Comparison of ENCODE assay signal across 24 cellular contexts in the genomic region with DNA sequence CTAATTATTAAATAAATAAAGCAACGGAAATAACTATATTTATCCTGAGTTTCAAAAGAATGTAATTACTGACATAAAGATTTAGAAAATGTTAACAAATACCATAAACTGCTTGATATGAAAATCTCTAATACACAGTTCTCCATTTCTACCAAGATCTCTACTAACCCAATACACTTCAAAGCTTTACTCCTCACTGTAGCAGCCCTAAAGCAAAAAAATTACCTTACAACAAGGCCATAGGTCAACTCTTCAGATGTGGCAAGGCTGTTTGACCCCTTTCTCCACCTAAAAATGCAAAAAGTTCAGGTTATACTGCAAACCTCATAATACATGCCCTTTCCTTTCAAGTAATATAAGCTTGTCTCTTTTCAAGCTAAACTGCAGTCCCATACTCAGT.
DNase-seq lines count a peak whose midpoint lies in the region; ATAC-seq and TF ChIP-seq lines count a peak whose summit lies in the region.
"Had no signal": no experiment of that assay in that cellular context is flagged by ENCODE, and none has a peak within 500 bp of the region (broad histone marks: within the 10 kb centered on the region; RNA-seq: fewer than 3 reads in every experiment).

No MANE protein-coding gene starts in this region.

- H3K27me3 ChIP-seq in SK-N-SH (ENCODE audit: insufficient read depth) (no peaks in the 10 kb centered on the region), DOHH2 (ENCODE audit: control insufficient read depth, low read length) (no peaks in the 10 kb centered on the region), SU-DHL-6 (ENCODE audit: low read length) (no peaks in the 10 kb centered on the region), foreskin keratinocyte (no peaks in the 10 kb centered on the region)
- H3K27me3 ChIP-seq: dorsolateral prefrontal cortex, right lobe of liver, suprapubic skin had no signal

- no peak for TF ChIP-seq EP300 in SK-N-SH (IDR thresholded peaks at IDR 0.05; ENCODE audit: borderline replicate concordance in 1 of 2, low read depth in 1 of 2, low read length in 1 of 2)

- H2AFZ ChIP-seq in SK-N-SH (ENCODE audit: low read depth) (peak overlapping the region; percentile 39; the same call in 1 of the 2 replicates), SU-DHL-6 (ENCODE audit: low read depth, low read length, severe bottlenecking) (peak overlapping the region; percentile 80)

- H3K79me2 ChIP-seq in SK-N-SH (ENCODE audit: insufficient read depth) (no peaks in the 10 kb centered on the region), DOHH2 (ENCODE audit: control insufficient read depth, low read length) (no peaks in the 10 kb centered on the region), SU-DHL-6 (ENCODE audit: insufficient read depth, low read length) (no peaks in the 10 kb centered on the region)

- DNase-seq in SK-N-SH (no peak), foreskin keratinocyte (no peak), HUDEP-2 (lab: John Stamatoyannopoulos, UW; ENCODE audit: unreplicated experiment in 76 of 76) (no peak), HuH-7 (ENCODE audit: low spot score) (no peak)
- DNase-seq: activated CD4-positive, alpha-beta T cell treated with anti-CD3 and anti-CD28 coated beads for 48 hours; activated CD8-positive, alpha-beta memory T cell treated with anti-CD3 and anti-CD28 coated beads, Interleukin-2, amount 50 U/mL, for 4 hours; CD4-positive, alpha-beta memory T cell; DMS 273 treated with DMSO at 0.1 percent for 48 hours; dorsolateral prefrontal cortex; left ventricle myocardium inferior; naive thymus-derived CD4-positive, alpha-beta T cell; NCI-H1436 treated with DMSO at 0.1 percent for 48 hours; NCI-H446; NCI-H82; OCI-M1; right lobe of liver; stimulated activated CD4-positive, alpha-beta T cell treated with anti-CD3 and anti-CD28 coated beads, Interleukin-2, amount 100 ng/mL, for 48 hours had no signal

- POLR2A ChIA-PET in SK-N-SH (lab: Yijun Ruan, JAX), result no interaction called here

- H3F3A ChIP-seq in SK-N-SH (replicated peaks; ENCODE audit: insufficient read depth) (peaks cover 9% of the 10 kb centered on the region), DOHH2 (ENCODE audit: control insufficient read depth, insufficient read depth) (peaks cover 9% of the 10 kb centered on the region; the same call in 1 of the 2 replicates), SU-DHL-6 (ENCODE audit: insufficient read depth) (peaks cover 46% of the 10 kb centered on the region)

- ATAC-seq in SK-N-SH treated with all-trans-retinoic acid at 6 μM for 48 hours (no peak), foreskin keratinocyte (no peak), HG02763 (IDR thresholded peaks at IDR 0.05; ENCODE audit: unreplicated experiment) (no peak)
- ATAC-seq: naive thymus-derived CD4-positive, alpha-beta T cell had no signal

- H3K36me3 ChIP-seq in SK-N-SH (replicated peaks in 1 of 2; ENCODE audit: control insufficient read depth in 1 of 2, insufficient read depth in 2 of 2, low read length in 1 of 2) (no peaks in the 10 kb centered on the region), DOHH2 (ENCODE audit: control insufficient read depth, low read length) (no peaks in the 10 kb centered on the region), SU-DHL-6 (ENCODE audit: low read length) (no peaks in the 10 kb centered on the region; the same call in 1 of the 2 replicates)
- H3K36me3 ChIP-seq: left ventricle myocardium inferior, right lobe of liver, suprapubic skin had no signal

- H3K27ac ChIP-seq in SK-N-SH (ENCODE audit: low read depth in 2 of 2, low read length in 1 of 2) (no peak overlapping the region; a peak in 1 of 4 replicates), DOHH2 (ENCODE audit: low read depth, low read length) (peak overlapping the region; percentile 32), SU-DHL-6 (ENCODE audit: low read depth, low read length) (peak overlapping the region; percentile 95), foreskin keratinocyte (peak overlapping the region; percentile 60)
- H3K27ac ChIP-seq: 22Rv1, dorsolateral prefrontal cortex, left ventricle myocardium inferior, right lobe of liver, SK-N-MC, suprapubic skin had no signal

- no peaks in the 10 kb centered on the region for H3K4me1 ChIP-seq in SK-N-SH (ENCODE audit: control insufficient read depth in 1 of 2, insufficient read depth in 2 of 2, low read depth in 1 of 2, low read length in 1 of 2)
- H3K4me1 ChIP-seq in DOHH2 (ENCODE audit: control insufficient read depth, low read length), result peaks cover 29% of the 10 kb centered on the region
- peaks cover 9% of the 10 kb centered on the region for H3K4me1 ChIP-seq in foreskin keratinocyte
- H3K4me1 ChIP-seq: left ventricle myocardium inferior, suprapubic skin had no signal

- TF ChIP-seq RAD21 in SK-N-SH (IDR thresholded peaks at IDR 0.05; ENCODE audit: low read length), result no peak

- TF ChIP-seq CTCF in SK-N-SH (IDR thresholded peaks at IDR 0.05), result no peak
- no peak for TF ChIP-seq CTCF in DOHH2 (IDR thresholded peaks at IDR 0.05; ENCODE audit: low read depth, low read length, poor library complexity, severe bottlenecking)
- no peak for TF ChIP-seq CTCF in SU-DHL-6 (IDR thresholded peaks at IDR 0.05; ENCODE audit: insufficient read depth, low read length, poor library complexity, severe bottlenecking)
- no peak for TF ChIP-seq CTCF in foreskin keratinocyte (conservative IDR thresholded peaks at IDR 0.05)

- H3K9me3 ChIP-seq in SK-N-SH (no peaks in the 10 kb centered on the region; the same call in 1 of the 2 replicates), DOHH2 (ENCODE audit: control insufficient read depth, insufficient read depth, low read length) (peaks cover 9% of the 10 kb centered on the region), SU-DHL-6 (ENCODE audit: insufficient read depth, low read length) (no peaks in the 10 kb centered on the region)
- H3K9me3 ChIP-seq: right lobe of liver, suprapubic skin had no signal

- no peak overlapping the region for H3K4me2 ChIP-seq in SK-N-SH
- peak overlapping the region; percentile 52 for H3K4me2 ChIP-seq in DOHH2 (ENCODE audit: low read length)
- H3K4me2 ChIP-seq in SU-DHL-6 (ENCODE audit: low read depth, low read length, poor library complexity, severe bottlenecking), result peak overlapping the region; percentile 100

- CTCF ChIA-PET in SK-N-SH (lab: Yijun Ruan, JAX), result no interaction called here

- no peaks in the 10 kb centered on the region for H4K20me1 ChIP-seq in SK-N-SH (ENCODE audit: insufficient read depth)
- H4K20me1 ChIP-seq in DOHH2 (ENCODE audit: control insufficient read depth, insufficient read depth, low read depth, low read length), result no peaks in the 10 kb centered on the region
- H4K20me1 ChIP-seq in SU-DHL-6 (ENCODE audit: low read depth, low read length), result no peaks in the 10 kb centered on the region

- H3K9ac ChIP-seq in SK-N-SH (no peak overlapping the region), SU-DHL-6 (ENCODE audit: low read length) (peak overlapping the region; percentile 60)

- H3K9me2 ChIP-seq in SK-N-SH (no peaks in the 10 kb centered on the region), DOHH2 (replicated peaks; ENCODE audit: control insufficient read depth, low read length) (no peaks in the 10 kb centered on the region), SU-DHL-6 (replicated peaks; ENCODE audit: insufficient read depth, low read length) (no peaks in the 10 kb centered on the region)

- H3K4me3 ChIP-seq in SK-N-SH (ENCODE audit: low read depth in 2 of 2, low read length in 1 of 2) (no peak overlapping the region), DOHH2 (ENCODE audit: low read length) (peak overlapping the region; percentile 33), SU-DHL-6 (ENCODE audit: insufficient read depth, low read length, poor library complexity, severe bottlenecking) (peak overlapping the region; percentile 52)
- H3K4me3 ChIP-seq: dorsolateral prefrontal cortex, left ventricle myocardium inferior, right lobe of liver, SK-N-MC, suprapubic skin had no signal

- WGBS in SK-N-SH (ENCODE audit: low lambda C conversion rate), result 46% methylated on average over 1 of the region's 1 CpG

TF ChIP-seq in SK-N-SH, 30 proteins besides CTCF, POLR2A, EP300 and RAD21:
- TF ChIP-seq, protein P1, sequence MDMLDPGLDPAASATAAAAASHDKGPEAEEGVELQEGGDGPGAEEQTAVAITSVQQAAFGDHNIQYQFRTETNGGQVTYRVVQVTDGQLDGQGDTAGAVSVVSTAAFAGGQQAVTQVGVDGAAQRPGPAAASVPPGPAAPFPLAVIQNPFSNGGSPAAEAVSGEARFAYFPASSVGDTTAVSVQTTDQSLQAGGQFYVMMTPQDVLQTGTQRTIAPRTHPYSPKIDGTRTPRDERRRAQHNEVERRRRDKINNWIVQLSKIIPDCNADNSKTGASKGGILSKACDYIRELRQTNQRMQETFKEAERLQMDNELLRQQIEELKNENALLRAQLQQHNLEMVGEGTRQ (IDR thresholded peaks at IDR 0.05; ENCODE audit: borderline replicate concordance, low read depth, low read length), result no peak
- TF ChIP-seq CHD2 (IDR thresholded peaks at IDR 0.05; ENCODE audit: low read length, partially characterized antibody) (no peak), RFX5 (IDR thresholded peaks at IDR 0.05; ENCODE audit: low read length) (no peak)

TF ChIP-seq in SK-N-SH treated with all-trans-retinoic acid at 6 μM for 48 hours, 23 proteins besides CTCF, POLR2A, EP300 and RAD21 (continues in another document):
- no peak for TF ChIP-seq ZFP3 (CRISPR knock-in tag; IDR thresholded peaks at IDR 0.05)
- TF ChIP-seq, protein P2, sequence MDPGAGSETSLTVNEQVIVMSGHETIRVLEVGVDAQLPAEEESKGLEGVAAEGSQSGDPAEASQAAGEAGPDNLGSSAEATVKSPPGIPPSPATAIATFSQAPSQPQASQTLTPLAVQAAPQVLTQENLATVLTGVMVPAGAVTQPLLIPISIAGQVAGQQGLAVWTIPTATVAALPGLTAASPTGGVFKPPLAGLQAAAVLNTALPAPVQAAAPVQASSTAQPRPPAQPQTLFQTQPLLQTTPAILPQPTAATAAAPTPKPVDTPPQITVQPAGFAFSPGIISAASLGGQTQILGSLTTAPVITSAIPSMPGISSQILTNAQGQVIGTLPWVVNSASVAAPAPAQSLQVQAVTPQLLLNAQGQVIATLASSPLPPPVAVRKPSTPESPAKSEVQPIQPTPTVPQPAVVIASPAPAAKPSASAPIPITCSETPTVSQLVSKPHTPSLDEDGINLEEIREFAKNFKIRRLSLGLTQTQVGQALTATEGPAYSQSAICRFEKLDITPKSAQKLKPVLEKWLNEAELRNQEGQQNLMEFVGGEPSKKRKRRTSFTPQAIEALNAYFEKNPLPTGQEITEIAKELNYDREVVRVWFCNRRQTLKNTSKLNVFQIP (CRISPR knock-in tag; IDR thresholded peaks at IDR 0.05; ENCODE audit: borderline replicate concordance, low read depth), result no peak
- TF ChIP-seq ARNTL (CRISPR knock-in tag; IDR thresholded peaks at IDR 0.05; ENCODE audit: borderline replicate concordance, low read depth), result no peak
- no peak for TF ChIP-seq ZNF565 (CRISPR knock-in tag; conservative IDR thresholded peaks at IDR 0.05; ENCODE audit: low read depth)
- no peak for TF ChIP-seq ZFP30 (CRISPR knock-in tag; IDR thresholded peaks at IDR 0.05)
- TF ChIP-seq ZNF8 (CRISPR knock-in tag; IDR thresholded peaks at IDR 0.05), result no peak

Comparison
In these comparisons a context has a peak if more than half of its experiments do, and no peak if none do; other contexts are left out.
1. H3K27ac ChIP-seq: peak in DOHH2 (single experiment), SU-DHL-6 (single experiment) and foreskin keratinocyte (single experiment); none in SK-N-SH (0 of 2).
2. H3K4me3 ChIP-seq: peak in DOHH2 (single experiment) and SU-DHL-6 (single experiment); none in SK-N-SH (0 of 2).